In genomic region chr9:94623253-94623652, GRCh38 we compare ENCODE assay signal across 1 cellular context.
TF ChIP-seq lines count a peak whose summit lies in the region.

No MANE protein-coding gene starts in this region.

TF ChIP-seq in HepG2, 621 proteins besides CTCF, POLR2A, EP300 and RAD21 (continued from another document and continues in another):
- TF ChIP-seq, protein P1, sequence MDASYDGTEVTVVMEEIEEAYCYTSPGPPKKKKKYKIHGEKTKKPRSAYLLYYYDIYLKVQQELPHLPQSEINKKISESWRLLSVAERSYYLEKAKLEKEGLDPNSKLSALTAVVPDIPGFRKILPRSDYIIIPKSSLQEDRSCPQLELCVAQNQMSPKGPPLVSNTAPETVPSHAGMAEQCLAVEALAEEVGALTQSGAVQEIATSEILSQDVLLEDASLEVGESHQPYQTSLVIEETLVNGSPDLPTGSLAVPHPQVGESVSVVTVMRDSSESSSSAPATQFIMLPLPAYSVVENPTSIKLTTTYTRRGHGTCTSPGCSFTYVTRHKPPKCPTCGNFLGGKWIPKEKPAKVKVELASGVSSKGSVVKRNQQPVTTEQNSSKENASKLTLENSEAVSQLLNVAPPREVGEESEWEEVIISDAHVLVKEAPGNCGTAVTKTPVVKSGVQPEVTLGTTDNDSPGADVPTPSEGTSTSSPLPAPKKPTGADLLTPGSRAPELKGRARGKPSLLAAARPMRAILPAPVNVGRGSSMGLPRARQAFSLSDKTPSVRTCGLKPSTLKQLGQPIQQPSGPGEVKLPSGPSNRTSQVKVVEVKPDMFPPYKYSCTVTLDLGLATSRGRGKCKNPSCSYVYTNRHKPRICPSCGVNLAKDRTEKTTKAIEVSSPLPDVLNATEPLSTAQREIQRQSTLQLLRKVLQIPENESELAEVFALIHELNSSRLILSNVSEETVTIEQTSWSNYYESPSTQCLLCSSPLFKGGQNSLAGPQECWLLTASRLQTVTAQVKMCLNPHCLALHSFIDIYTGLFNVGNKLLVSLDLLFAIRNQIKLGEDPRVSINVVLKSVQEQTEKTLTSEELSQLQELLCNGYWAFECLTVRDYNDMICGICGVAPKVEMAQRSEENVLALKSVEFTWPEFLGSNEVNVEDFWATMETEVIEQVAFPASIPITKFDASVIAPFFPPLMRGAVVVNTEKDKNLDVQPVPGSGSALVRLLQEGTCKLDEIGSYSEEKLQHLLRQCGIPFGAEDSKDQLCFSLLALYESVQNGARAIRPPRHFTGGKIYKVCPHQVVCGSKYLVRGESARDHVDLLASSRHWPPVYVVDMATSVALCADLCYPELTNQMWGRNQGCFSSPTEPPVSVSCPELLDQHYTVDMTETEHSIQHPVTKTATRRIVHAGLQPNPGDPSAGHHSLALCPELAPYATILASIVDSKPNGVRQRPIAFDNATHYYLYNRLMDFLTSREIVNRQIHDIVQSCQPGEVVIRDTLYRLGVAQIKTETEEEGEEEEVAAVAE (CRISPR knock-in tag; IDR thresholded peaks at IDR 0.05; ENCODE audit: borderline replicate concordance), result peak; percentile 66; the same call in 1 of the 2 replicates
- TF ChIP-seq PHF21A (CRISPR knock-in tag; IDR thresholded peaks at IDR 0.05), result no peak; the same call in 1 of the 2 replicates
- TF ChIP-seq SAFB2 (CRISPR knock-in tag; IDR thresholded peaks at IDR 0.05; ENCODE audit: borderline replicate concordance, low read depth), result no peak
- no peak for TF ChIP-seq HIVEP1 (CRISPR knock-in tag; IDR thresholded peaks at IDR 0.05)
- TF ChIP-seq CSRNP2 (CRISPR knock-in tag; conservative IDR thresholded peaks at IDR 0.05; ENCODE audit: low read depth), result no peak
- TF ChIP-seq, protein P2, sequence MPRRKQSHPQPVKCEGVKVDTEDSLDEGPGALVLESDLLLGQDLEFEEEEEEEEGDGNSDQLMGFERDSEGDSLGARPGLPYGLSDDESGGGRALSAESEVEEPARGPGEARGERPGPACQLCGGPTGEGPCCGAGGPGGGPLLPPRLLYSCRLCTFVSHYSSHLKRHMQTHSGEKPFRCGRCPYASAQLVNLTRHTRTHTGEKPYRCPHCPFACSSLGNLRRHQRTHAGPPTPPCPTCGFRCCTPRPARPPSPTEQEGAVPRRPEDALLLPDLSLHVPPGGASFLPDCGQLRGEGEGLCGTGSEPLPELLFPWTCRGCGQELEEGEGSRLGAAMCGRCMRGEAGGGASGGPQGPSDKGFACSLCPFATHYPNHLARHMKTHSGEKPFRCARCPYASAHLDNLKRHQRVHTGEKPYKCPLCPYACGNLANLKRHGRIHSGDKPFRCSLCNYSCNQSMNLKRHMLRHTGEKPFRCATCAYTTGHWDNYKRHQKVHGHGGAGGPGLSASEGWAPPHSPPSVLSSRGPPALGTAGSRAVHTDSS (CRISPR knock-in tag; conservative IDR thresholded peaks at IDR 0.05), result no peak
- TF ChIP-seq MZF1 (CRISPR knock-in tag; IDR thresholded peaks at IDR 0.05; ENCODE audit: borderline replicate concordance), result no peak
- TF ChIP-seq, protein P3, sequence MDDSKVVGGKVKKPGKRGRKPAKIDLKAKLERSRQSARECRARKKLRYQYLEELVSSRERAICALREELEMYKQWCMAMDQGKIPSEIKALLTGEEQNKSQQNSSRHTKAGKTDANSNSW (CRISPR knock-in tag; IDR thresholded peaks at IDR 0.05; ENCODE audit: borderline replicate concordance), result no peak
- no peak for TF ChIP-seq ZNF160 (CRISPR knock-in tag; IDR thresholded peaks at IDR 0.05)
- no peak for TF ChIP-seq SMARCC2 (IDR thresholded peaks at IDR 0.05)
- TF ChIP-seq, protein P4, sequence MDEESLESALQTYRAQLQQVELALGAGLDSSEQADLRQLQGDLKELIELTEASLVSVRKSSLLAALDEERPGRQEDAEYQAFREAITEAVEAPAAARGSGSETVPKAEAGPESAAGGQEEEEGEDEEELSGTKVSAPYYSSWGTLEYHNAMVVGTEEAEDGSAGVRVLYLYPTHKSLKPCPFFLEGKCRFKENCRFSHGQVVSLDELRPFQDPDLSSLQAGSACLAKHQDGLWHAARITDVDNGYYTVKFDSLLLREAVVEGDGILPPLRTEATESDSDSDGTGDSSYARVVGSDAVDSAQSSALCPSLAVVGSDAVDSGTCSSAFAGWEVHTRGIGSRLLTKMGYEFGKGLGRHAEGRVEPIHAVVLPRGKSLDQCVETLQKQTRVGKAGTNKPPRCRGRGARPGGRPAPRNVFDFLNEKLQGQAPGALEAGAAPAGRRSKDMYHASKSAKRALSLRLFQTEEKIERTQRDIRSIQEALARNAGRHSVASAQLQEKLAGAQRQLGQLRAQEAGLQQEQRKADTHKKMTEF (CRISPR knock-in tag; IDR thresholded peaks at IDR 0.05), result peak; percentile 17; the same call in 1 of the 2 replicates
- no peak for TF ChIP-seq ZNF839 (CRISPR knock-in tag; IDR thresholded peaks at IDR 0.05; ENCODE audit: borderline replicate concordance)
- TF ChIP-seq ZNF619 (CRISPR knock-in tag; IDR thresholded peaks at IDR 0.05), result no peak
- TF ChIP-seq ZNF3 (CRISPR knock-in tag; IDR thresholded peaks at IDR 0.05), result no peak
- no peak for TF ChIP-seq PTBP1 (IDR thresholded peaks at IDR 0.05; ENCODE audit: low read depth, low read length, poor library complexity, severe bottlenecking)
- TF ChIP-seq ZNF570 (CRISPR knock-in tag; IDR thresholded peaks at IDR 0.05; ENCODE audit: borderline replicate concordance), result no peak
- TF ChIP-seq, protein P5, sequence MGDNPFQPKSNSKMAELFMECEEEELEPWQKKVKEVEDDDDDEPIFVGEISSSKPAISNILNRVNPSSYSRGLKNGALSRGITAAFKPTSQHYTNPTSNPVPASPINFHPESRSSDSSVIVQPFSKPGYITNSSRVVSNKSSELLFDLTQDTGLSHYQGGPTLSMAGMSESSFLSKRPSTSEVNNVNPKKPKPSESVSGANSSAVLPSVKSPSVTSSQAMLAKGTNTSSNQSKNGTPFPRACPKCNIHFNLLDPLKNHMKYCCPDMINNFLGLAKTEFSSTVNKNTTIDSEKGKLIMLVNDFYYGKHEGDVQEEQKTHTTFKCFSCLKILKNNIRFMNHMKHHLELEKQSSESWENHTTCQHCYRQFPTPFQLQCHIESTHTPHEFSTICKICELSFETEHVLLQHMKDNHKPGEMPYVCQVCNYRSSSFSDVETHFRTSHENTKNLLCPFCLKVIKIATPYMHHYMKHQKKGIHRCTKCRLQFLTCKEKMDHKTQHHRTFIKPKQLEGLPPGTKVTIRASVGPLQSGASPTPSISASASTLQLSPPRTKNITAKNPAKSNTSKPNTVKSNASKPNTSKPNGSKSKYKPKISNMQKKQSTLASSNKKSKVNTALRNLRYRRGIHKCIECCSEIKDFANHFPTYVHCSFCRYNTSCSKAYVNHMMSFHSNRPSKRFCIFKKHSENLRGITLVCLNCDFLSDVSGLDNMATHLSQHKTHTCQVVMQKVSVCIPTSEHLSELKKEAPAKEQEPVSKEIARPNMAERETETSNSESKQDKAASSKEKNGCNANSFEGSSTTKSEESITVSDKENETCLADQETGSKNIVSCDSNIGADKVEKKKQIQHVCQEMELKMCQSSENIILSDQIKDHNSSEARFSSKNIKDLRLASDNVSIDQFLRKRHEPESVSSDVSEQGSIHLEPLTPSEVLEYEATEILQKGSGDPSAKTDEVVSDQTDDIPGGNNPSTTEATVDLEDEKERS (CRISPR knock-in tag; IDR thresholded peaks at IDR 0.05), result no peak
- TF ChIP-seq ZNF281 (CRISPR knock-in tag; IDR thresholded peaks at IDR 0.05; ENCODE audit: borderline replicate concordance), result no peak
- no peak for TF ChIP-seq GLI4 (CRISPR knock-in tag; IDR thresholded peaks at IDR 0.05; ENCODE audit: borderline replicate concordance)
- no peak for TF ChIP-seq ZNF24 (IDR thresholded peaks at IDR 0.05)
- TF ChIP-seq HNRNPH1 (optimal IDR thresholded peaks at IDR 0.05; ENCODE audit: low read depth, low read length), result no peak
- no peak for TF ChIP-seq SIX1 (CRISPR knock-in tag; IDR thresholded peaks at IDR 0.05; ENCODE audit: borderline replicate concordance)
- TF ChIP-seq ZMYM4 (CRISPR knock-in tag; IDR thresholded peaks at IDR 0.05), result peak; percentile 74; the same call in 1 of the 2 replicates
- no peak for TF ChIP-seq ZFP90 (CRISPR knock-in tag; IDR thresholded peaks at IDR 0.05; ENCODE audit: borderline replicate concordance)
- TF ChIP-seq ZSCAN9 (CRISPR knock-in tag; IDR thresholded peaks at IDR 0.05; ENCODE audit: borderline replicate concordance), result no peak
- no peak for TF ChIP-seq PAXIP1 (CRISPR knock-in tag; conservative IDR thresholded peaks at IDR 0.05)
- no peak for TF ChIP-seq TCF7 (IDR thresholded peaks at IDR 0.05; ENCODE audit: low read depth)
- 0 out of 2 replicates have a peak, but pooled peaks have one; percentile 11 for TF ChIP-seq GZF1 (CRISPR knock-in tag; IDR thresholded peaks at IDR 0.05)
- TF ChIP-seq KLF16 (CRISPR knock-in tag; IDR thresholded peaks at IDR 0.05), result no peak
- no peak for TF ChIP-seq ZBTB43 (CRISPR knock-in tag; conservative IDR thresholded peaks at IDR 0.05)
- TF ChIP-seq HOXD1 (CRISPR knock-in tag; IDR thresholded peaks at IDR 0.05), result no peak
- no peak for TF ChIP-seq ZNF234 (CRISPR knock-in tag; conservative IDR thresholded peaks at IDR 0.05)
- no peak for TF ChIP-seq PAWR (CRISPR knock-in tag; IDR thresholded peaks at IDR 0.05; ENCODE audit: borderline replicate concordance)
